Comparison of ENCODE assay signal across 18 cellular contexts in genomic region chr1:13948851-13949490, GRCh38.
A peak's percentile ranks its signal among the peaks of the same experiment; 100 is the strongest.
DNase-seq lines count a peak whose midpoint lies in the region; ATAC-seq and TF ChIP-seq lines count a peak whose summit lies in the region.
"Had no signal": no experiment of that assay in that cellular context is flagged by ENCODE, and none has a peak within 500 bp of the region (broad histone marks: within the 10 kb centered on the region; RNA-seq: fewer than 3 reads in every experiment).

No MANE protein-coding gene starts in this region.

- H3K4me1 Mint-ChIP-seq in MCF 10A (ENCODE audit: insufficient read depth, unreplicated experiment), result peaks cover 48% of the 10 kb centered on the region

- ATAC-seq in left ventricle myocardium superior (peak; percentile 93), HG03378 (IDR thresholded peaks at IDR 0.05; ENCODE audit: unreplicated experiment) (no peak), HG03135 (IDR thresholded peaks at IDR 0.05; ENCODE audit: unreplicated experiment) (no peak)
- ATAC-seq: activated naive CD4-positive, alpha-beta T cell treated with anti-CD3 and anti-CD28 coated beads, Interleukin-2, amount 50 U/mL, for 72 hours; CD8-positive, alpha-beta T cell had no signal

- in situ Hi-C loops in mammary epithelial cell (cut with MboI; ENCODE audit: low sequenced_read_pairs in 2 of 2), result no loop called here

- peak overlapping the region; percentile 33 for H3K4me3 Mint-ChIP-seq in MCF 10A (ENCODE audit: unreplicated experiment)
- H3K4me3 Mint-ChIP-seq: CD8-positive, alpha-beta T cell; T-helper 2 cell treated with Interferon-gamma antibody and Interleukin-4, amounts not matched to agents 5 μg/mL and 100 μg/mL, for 36 hours had no signal

- H3K36me3 ChIP-seq in mammary epithelial cell (ENCODE audit: insufficient read depth, low read length), result no peaks in the 10 kb centered on the region
- H3K36me3 ChIP-seq in sigmoid colon, result no peaks in the 10 kb centered on the region
- no peaks in the 10 kb centered on the region for H3K36me3 ChIP-seq in vagina
- H3K36me3 ChIP-seq: colonic mucosa, neutrophil had no signal

- H2AFZ ChIP-seq in mammary epithelial cell (ENCODE audit: low read depth, low read length), result no peak overlapping the region

- intact Hi-C loops in MCF 10A (cut with micrococcal nuclease), result no loop called here
- intact Hi-C loops in mammary epithelial cell (cut with micrococcal nuclease), result no loop called here
- intact Hi-C loops in left ventricle myocardium superior (cut with micrococcal nuclease), result no loop called here
- intact Hi-C loops in sigmoid colon (cut with DNase I), result no loop called here
- intact Hi-C loops in vagina (cut with DNase I), result no loop called here

- peaks cover 4% of the 10 kb centered on the region for H3K9me3 ChIP-seq in mammary epithelial cell (replicated peaks; ENCODE audit: insufficient read depth, low read length)
- H3K9me3 ChIP-seq in sigmoid colon, result no peaks in the 10 kb centered on the region
- no peaks in the 10 kb centered on the region for H3K9me3 ChIP-seq in vagina
- H3K9me3 ChIP-seq: colonic mucosa, neutrophil had no signal

- H3K27me3 Mint-ChIP-seq in MCF 10A (ENCODE audit: insufficient read depth, unreplicated experiment), result no peaks in the 10 kb centered on the region

- DNase-seq in MCF 10A (ENCODE audit: unreplicated experiment) (peak; percentile 77), mammary epithelial cell (no peak), left ventricle myocardium superior (peak; percentile 59), sigmoid colon (peak; percentile 85), vagina (ENCODE audit: extremely low spot score in 2 of 2) (peak in 1 of 2 donors; percentile 97), hypothalamus (lab: John Stamatoyannopoulos, UW) (no peak)
- DNase-seq: activated CD4-positive, CD25-positive, alpha-beta regulatory T cell treated with anti-CD3 and anti-CD28 coated beads, Interleukin-2, amount 50 U/mL, for 72 hours; CD8-positive, alpha-beta T cell; colonic mucosa; mesendoderm; NCI-H2029 treated with DMSO at 0.1 percent for 48 hours; NK-92 treated with Interleukin-12 subunit alpha and Interleukin-12 subunit beta, amount 100 ng/mL, for 24 hours; SHP77 had no signal

- no peak for TF ChIP-seq CTCF in MCF 10A (IDR thresholded peaks at IDR 0.05; ENCODE audit: unreplicated experiment)
- TF ChIP-seq CTCF in mammary epithelial cell (conservative IDR thresholded peaks at IDR 0.05 in 1 of 2, IDR thresholded peaks at IDR 0.05 in 1 of 2; ENCODE audit: extremely low read depth in 1 of 2, insufficient read depth in 1 of 2, low read depth in 1 of 2, low read length in 2 of 2), result no peak
- no peak for TF ChIP-seq CTCF in sigmoid colon (IDR thresholded peaks at IDR 0.05)
- no peak for TF ChIP-seq CTCF in vagina (IDR thresholded peaks at IDR 0.05)

- WGBS in mammary epithelial cell (ENCODE audit: low coverage, missing lambda C conversion rate), result 30% methylated on average over 5 of the region's 7 CpGs
- 77 to 80% methylated on average over 7 of the region's 7 CpGs for WGBS in sigmoid colon, 2 donors

- dilution Hi-C loops in mammary epithelial cell (cut with HindIII; ENCODE audit: low sequenced_read_pairs), result no loop called here

- H3K4me1 ChIP-seq in mammary epithelial cell (ENCODE audit: insufficient read depth, low read length), result no peaks in the 10 kb centered on the region
- no peaks in the 10 kb centered on the region for H3K4me1 ChIP-seq in sigmoid colon
- peaks cover 13% of the 10 kb centered on the region for H3K4me1 ChIP-seq in vagina
- H3K4me1 ChIP-seq: colonic mucosa had no signal

- H3K4me3 ChIP-seq in mammary epithelial cell (replicated peaks in 1 of 3; ENCODE audit: insufficient read depth in 1 of 3, low read depth in 2 of 3, low read length in 3 of 3) (no peak overlapping the region), sigmoid colon (no peak overlapping the region), vagina (no peak overlapping the region)
- H3K4me3 ChIP-seq: colonic mucosa had no signal

- BruUV-seq in MCF 10A (replicated peaks; lab: Mats Ljungman, UMichigan) (TSS peak; percentile 95), mammary epithelial cell (replicated peaks; lab: Mats Ljungman, UMichigan) (no TSS peak)

- TF ChIP-seq EP300 in sigmoid colon (IDR thresholded peaks at IDR 0.05), result peak in 1 of 4 donors; percentile 38

- H3K27me3 ChIP-seq in mammary epithelial cell (ENCODE audit: insufficient read depth, low read length) (no peaks in the 10 kb centered on the region), sigmoid colon (no peaks in the 10 kb centered on the region), vagina (no peaks in the 10 kb centered on the region)
- H3K27me3 ChIP-seq: colonic mucosa had no signal

- POLR2A ChIA-PET in MCF 10A (lab: Yijun Ruan, JAX), result interaction anchor here (0.5 to 1.6 kb wide), 16 partner anchors 11 to 1782 kb away, joined by 3 to 9 read pairs (median 3); no protein-coding TSS in a partner anchor

- H3K9me3 Mint-ChIP-seq in MCF 10A (ENCODE audit: unreplicated experiment), result no peaks in the 10 kb centered on the region
- H3K9me3 Mint-ChIP-seq: activated naive CD4-positive, alpha-beta T cell treated with anti-CD3 and anti-CD28 coated beads, Interleukin-2, amount 50 U/mL, for 72 hours; CD8-positive, alpha-beta T cell; T-helper 2 cell treated with Interferon-gamma antibody and Interleukin-4, amounts not matched to agents 5 μg/mL and 100 μg/mL, for 36 hours had no signal

- H3K27ac ChIP-seq in mammary epithelial cell (ENCODE audit: insufficient read depth, low read depth, low read length) (no peak overlapping the region), sigmoid colon (peak overlapping the region; percentile 50 to 64 (median 54)), vagina (peak overlapping the region; percentile 83)
- H3K27ac ChIP-seq: colonic mucosa, neutrophil had no signal

- no peak overlapping the region for H3K9ac ChIP-seq in mammary epithelial cell (ENCODE audit: insufficient read depth, low read length)

- H3K36me3 Mint-ChIP-seq in MCF 10A (ENCODE audit: insufficient read depth, unreplicated experiment), result no peaks in the 10 kb centered on the region
- H3K36me3 Mint-ChIP-seq: activated naive CD4-positive, alpha-beta T cell treated with anti-CD3 and anti-CD28 coated beads, Interleukin-2, amount 50 U/mL, for 72 hours; CD8-positive, alpha-beta T cell had no signal

- no peaks in the 10 kb centered on the region for H4K20me1 ChIP-seq in mammary epithelial cell (ENCODE audit: insufficient read depth, low read length)

- TF ChIP-seq POLR2A in sigmoid colon (IDR thresholded peaks at IDR 0.05), result no peak
- peak in 1 of 2 donors; percentile 1 for TF ChIP-seq POLR2A in vagina (IDR thresholded peaks at IDR 0.05)

- H3K79me2 ChIP-seq in mammary epithelial cell (ENCODE audit: insufficient read depth, low read length), result no peaks in the 10 kb centered on the region

- no peak overlapping the region for H3K4me2 ChIP-seq in mammary epithelial cell (ENCODE audit: insufficient read depth, low read depth, low read length)

- CTCF ChIA-PET in MCF 10A (lab: Yijun Ruan, JAX), result interaction anchor here (0.5 to 1.0 kb wide), 8 partner anchors 10 to 798 kb away, joined by 3 to 6 read pairs (median 4); no protein-coding TSS in a partner anchor
- CTCF ChIA-PET in mammary epithelial cell (lab: Charles Lee; ENCODE audit: low non-redundant PET), result no interaction called here

- H3K27ac Mint-ChIP-seq in MCF 10A (ENCODE audit: low read depth, unreplicated experiment), result peak overlapping the region; percentile 96
- H3K27ac Mint-ChIP-seq: activated naive CD4-positive, alpha-beta T cell treated with anti-CD3 and anti-CD28 coated beads, Interleukin-2, amount 50 U/mL, for 72 hours; CD8-positive, alpha-beta T cell; T-helper 2 cell treated with Interferon-gamma antibody and Interleukin-4, amounts not matched to agents 5 μg/mL and 100 μg/mL, for 36 hours had no signal

Comparison
In these comparisons a context has a peak if more than half of its experiments do, and no peak if none do; other contexts are left out.
1. DNase-seq: peak in MCF 10A (single experiment), left ventricle myocardium superior (single experiment) and sigmoid colon (single experiment); none in mammary epithelial cell (single experiment) and hypothalamus (0 of 51).